In genomic region chr4:186651181-186651603, GRCh38 we compare ENCODE assay signal across 14 cellular contexts.
DNase-seq lines count a peak whose midpoint lies in the region; ATAC-seq and TF ChIP-seq lines count a peak whose summit lies in the region.
"Had no signal": no experiment of that assay in that cellular context is flagged by ENCODE, and none has a peak within 500 bp of the region (broad histone marks: within the 10 kb centered on the region; RNA-seq: fewer than 3 reads in every experiment).

No MANE protein-coding gene starts in this region.

- H3K27ac ChIP-seq in mammary epithelial cell (ENCODE audit: insufficient read depth, low read depth, low read length) (no peak overlapping the region), thoracic aorta (peak overlapping the region; percentile 2 to 54), transverse colon (peak overlapping the region in 2 of 4 donors; percentile 5 to 7)

- dilution Hi-C loops in mammary epithelial cell (cut with HindIII; ENCODE audit: low sequenced_read_pairs), result no loop called here

- no peak for ATAC-seq in thoracic aorta (ENCODE audit: insufficient number of reproducible peaks, low FRiP score, low read depth)
- ATAC-seq: activated CD4-positive, alpha-beta T cell treated with anti-CD3 and anti-CD28 coated beads for 36 hours; SK-N-SH treated with all-trans-retinoic acid at 6 μM for 48 hours had no signal

- no peak overlapping the region for H3K4me2 ChIP-seq in mammary epithelial cell (ENCODE audit: insufficient read depth, low read depth, low read length)

- H3K36me3 Mint-ChIP-seq in MCF 10A (ENCODE audit: insufficient read depth, unreplicated experiment), result peaks cover 29% of the 10 kb centered on the region
- peaks cover 28% of the 10 kb centered on the region for H3K36me3 Mint-ChIP-seq in brain

- H3K4me3 ChIP-seq in mammary epithelial cell (replicated peaks in 1 of 3; ENCODE audit: insufficient read depth in 1 of 3, low read depth in 2 of 3, low read length in 3 of 3) (no peak overlapping the region), thoracic aorta (peak overlapping the region; percentile 72), transverse colon (peak overlapping the region in 1 of 4 donors; percentile 20)

- BruUV-seq in MCF 10A (replicated peaks; lab: Mats Ljungman, UMichigan) (no TSS peak), mammary epithelial cell (replicated peaks; lab: Mats Ljungman, UMichigan) (no TSS peak)

- no peaks in the 10 kb centered on the region for H3K27me3 Mint-ChIP-seq in MCF 10A (ENCODE audit: insufficient read depth, unreplicated experiment)
- H3K27me3 Mint-ChIP-seq in brain, result no peaks in the 10 kb centered on the region
- H3K27me3 Mint-ChIP-seq: dendritic cell treated with granulocyte-macrophage colony-stimulating factor and Interleukin-4, amounts not matched to agents 40 ng/mL and 50 ng/mL, for 4 days had no signal

- H3K9ac ChIP-seq in mammary epithelial cell (ENCODE audit: insufficient read depth, low read length), result no peak overlapping the region

- CTCF ChIA-PET in MCF 10A (lab: Yijun Ruan, JAX) (interaction anchor here (2.3 kb wide), 1 partner anchor 19 kb away, joined by 8 read pairs; no protein-coding TSS in a partner anchor), mammary epithelial cell (lab: Charles Lee; ENCODE audit: low non-redundant PET) (no interaction called here)

- H3K9me3 ChIP-seq in mammary epithelial cell (replicated peaks; ENCODE audit: insufficient read depth, low read length) (no peaks in the 10 kb centered on the region), thoracic aorta (no peaks in the 10 kb centered on the region), transverse colon (no peaks in the 10 kb centered on the region)

- peaks cover 96% of the 10 kb centered on the region for H3K79me2 ChIP-seq in mammary epithelial cell (ENCODE audit: insufficient read depth, low read length)

- no peaks in the 10 kb centered on the region for H4K20me1 ChIP-seq in mammary epithelial cell (ENCODE audit: insufficient read depth, low read length)

- H3K4me1 ChIP-seq in mammary epithelial cell (ENCODE audit: insufficient read depth, low read length) (peaks cover 2% of the 10 kb centered on the region), thoracic aorta (ENCODE audit: control insufficient read depth in 1 of 2, low read depth in 2 of 2) (peaks cover 6 to 26% of the 10 kb centered on the region in 2 donors), transverse colon (peaks cover 0 to 9% (median 0%) of the 10 kb centered on the region in 4 donors)

- WGBS in mammary epithelial cell (ENCODE audit: low coverage, missing lambda C conversion rate), result 97% methylated on average over 5 of the region's 5 CpGs
- 88% methylated on average over 5 of the region's 5 CpGs for WGBS in transverse colon (ENCODE audit: low coverage in 1 of 2), 2 donors

- no peak for TF ChIP-seq EP300 in transverse colon (IDR thresholded peaks at IDR 0.05; ENCODE audit: low read depth)

- H3K36me3 ChIP-seq in mammary epithelial cell (ENCODE audit: insufficient read depth, low read length) (peaks cover 42% of the 10 kb centered on the region), thoracic aorta (no peaks in the 10 kb centered on the region), transverse colon (peaks cover 0 to 6% (median 0%) of the 10 kb centered on the region in 4 donors)

- H3K4me1 Mint-ChIP-seq in MCF 10A (ENCODE audit: insufficient read depth, unreplicated experiment) (no peaks in the 10 kb centered on the region), brain (peaks cover 48% of the 10 kb centered on the region)
- H3K4me1 Mint-ChIP-seq: activated CD4-positive, alpha-beta T cell treated with anti-CD3 and anti-CD28 coated beads for 36 hours had no signal

- no peak overlapping the region for H3K4me3 Mint-ChIP-seq in MCF 10A (ENCODE audit: unreplicated experiment)
- H3K4me3 Mint-ChIP-seq in brain, result peak overlapping the region; percentile 55 to 87 (median 76)
- H3K4me3 Mint-ChIP-seq: activated CD4-positive, alpha-beta T cell treated with anti-CD3 and anti-CD28 coated beads for 36 hours; dendritic cell treated with granulocyte-macrophage colony-stimulating factor and Interleukin-4, amounts not matched to agents 40 ng/mL and 50 ng/mL, for 4 days had no signal

- DNase-seq in MCF 10A (ENCODE audit: unreplicated experiment) (no peak), mammary epithelial cell (no peak), medulla oblongata (ENCODE audit: extremely low spot score) (peak; percentile 67), thoracic aorta (ENCODE audit: low spot score) (no peak), GM13976 (ENCODE audit: low spot score) (no peak), transverse colon (no peak), T-helper 2 cell (no peak)
- DNase-seq: activated CD4-positive, alpha-beta T cell treated with anti-CD3 and anti-CD28 coated beads for 36 hours; activated gamma-delta T cell; glutamatergic neuron; NCI-H2171 treated with DMSO at 0.1 percent for 48 hours had no signal

- intact Hi-C loops in MCF 10A (cut with micrococcal nuclease) (no loop called here), mammary epithelial cell (cut with micrococcal nuclease) (no loop called here), transverse colon (cut with DNase I; ENCODE audit: low total_unique reads) (no loop called here)

- TF ChIP-seq POLR2A in transverse colon (IDR thresholded peaks at IDR 0.05), result no peak

- H3K27ac Mint-ChIP-seq in MCF 10A (ENCODE audit: low read depth, unreplicated experiment) (peak overlapping the region; percentile 46), brain (peak overlapping the region; percentile 75 to 94 (median 84))
- H3K27ac Mint-ChIP-seq: activated CD4-positive, alpha-beta T cell treated with anti-CD3 and anti-CD28 coated beads for 36 hours; dendritic cell treated with granulocyte-macrophage colony-stimulating factor and Interleukin-4, amounts not matched to agents 40 ng/mL and 50 ng/mL, for 4 days had no signal

- TF ChIP-seq CTCF in MCF 10A (IDR thresholded peaks at IDR 0.05; ENCODE audit: unreplicated experiment) (no peak), mammary epithelial cell (conservative IDR thresholded peaks at IDR 0.05 in 1 of 2, IDR thresholded peaks at IDR 0.05 in 1 of 2; ENCODE audit: extremely low read depth in 1 of 2, insufficient read depth in 1 of 2, low read depth in 1 of 2, low read length in 2 of 2) (no peak), brain (conservative IDR thresholded peaks at IDR 0.05) (no peak), thoracic aorta (IDR thresholded peaks at IDR 0.05) (no peak), GM13976 (IDR thresholded peaks at IDR 0.05; ENCODE audit: borderline replicate concordance, control extremely low read depth, extremely low read depth, insufficient read depth, missing control alignments) (no peak), transverse colon (IDR thresholded peaks at IDR 0.05) (no peak)

- no peak overlapping the region for H2AFZ ChIP-seq in mammary epithelial cell (ENCODE audit: low read depth, low read length)

- in situ Hi-C loops in mammary epithelial cell (cut with MboI; ENCODE audit: low sequenced_read_pairs in 2 of 2), result no loop called here
- in situ Hi-C loops in GM13976 (cut with MboI; ENCODE audit: low sequenced_read_pairs, unreplicated experiment), result no loop called here
- in situ Hi-C loops in transverse colon (cut with MboI; ENCODE audit: low pct_ligation_motif_present in 1 of 4, low pct_unique_long_range_greater_than_20kb in 1 of 4, low sequenced_read_pairs in 3 of 4), result no loop called here

- POLR2A ChIA-PET in MCF 10A (lab: Yijun Ruan, JAX), result no interaction called here

- no peaks in the 10 kb centered on the region for H3K9me3 Mint-ChIP-seq in MCF 10A (ENCODE audit: unreplicated experiment)
- H3K9me3 Mint-ChIP-seq in brain, result no peaks in the 10 kb centered on the region
- H3K9me3 Mint-ChIP-seq: dendritic cell treated with granulocyte-macrophage colony-stimulating factor and Interleukin-4, amounts not matched to agents 40 ng/mL and 50 ng/mL, for 4 days had no signal

- H3K27me3 ChIP-seq in mammary epithelial cell (ENCODE audit: insufficient read depth, low read length), result no peaks in the 10 kb centered on the region
- H3K27me3 ChIP-seq in thoracic aorta (replicated peaks; ENCODE audit: insufficient read depth), result no peaks in the 10 kb centered on the region
- H3K27me3 ChIP-seq in transverse colon, result no peaks in the 10 kb centered on the region
